In genomic region chr17:8857919-8858318, GRCh38 we compare ENCODE assay signal across 8 cellular contexts. TPM values are rescaled to one million over a fixed set of nuclear protein-coding genes. Genes with fewer than 3 reads are reported as not detected.
DNase-seq lines count a peak whose midpoint lies in the region; ATAC-seq and TF ChIP-seq lines count a peak whose summit lies in the region.

No MANE protein-coding gene starts in this region.

- POLR2A ChIA-PET in CD4-positive, alpha-beta T cell (lab: Charles Lee), result interaction anchor here (0.6 kb wide), 1 partner anchor 18 kb away, joined by 4 read pairs; no protein-coding TSS in a partner anchor

- no peaks in the 10 kb centered on the region for H3K9me3 ChIP-seq in CD4-positive, alpha-beta T cell (ENCODE audit: control insufficient read depth, low read length)
- H3K9me3 ChIP-seq in vagina, result no peaks in the 10 kb centered on the region

- H3K36me3 ChIP-seq in vagina, result no peaks in the 10 kb centered on the region

- intact Hi-C loops in CD4-positive, alpha-beta T cell (cut with DNase I, micrococcal nuclease), result no loop called here
- intact Hi-C loops in vagina (cut with DNase I), result no loop called here

- CTCF ChIA-PET in CD4-positive, alpha-beta T cell (lab: Charles Lee), result interaction anchor here (1.1 kb wide), 1 partner anchor 72 kb away, joined by 6 read pairs; no protein-coding TSS in a partner anchor

- H3K9me3 Mint-ChIP-seq in CD4-positive, alpha-beta T cell, result no peaks in the 10 kb centered on the region
- H3K9me3 Mint-ChIP-seq in stimulated activated naive B cell treated with anti-CD40 and anti-IgM and Interleukin-4, amounts not matched to agents 10 μg/mL and 1 μg/mL and 100 μg/mL, for 72 hours, result no peaks in the 10 kb centered on the region

- no peak for TF ChIP-seq POLR2A in vagina (IDR thresholded peaks at IDR 0.05)

- no peak overlapping the region for H3K4me3 ChIP-seq in Jurkat, Clone E6-1 (ENCODE audit: low read length)
- H3K4me3 ChIP-seq in astrocyte of the spinal cord (ENCODE audit: low read depth, low read length) (no peak overlapping the region), vagina (no peak overlapping the region)

- no peaks in the 10 kb centered on the region for H3K4me1 ChIP-seq in vagina

- no peak overlapping the region for H3K4me3 Mint-ChIP-seq in CD4-positive, alpha-beta T cell
- H3K4me3 Mint-ChIP-seq in stimulated activated naive B cell treated with anti-CD40 and anti-IgM and Interleukin-4, amounts not matched to agents 10 μg/mL and 1 μg/mL and 100 μg/mL, for 72 hours, result peak overlapping the region; percentile 64 to 67

- H3K36me3 Mint-ChIP-seq in CD4-positive, alpha-beta T cell (ENCODE audit: low read depth), result no peaks in the 10 kb centered on the region
- no peaks in the 10 kb centered on the region for H3K36me3 Mint-ChIP-seq in stimulated activated naive B cell treated with anti-CD40 and anti-IgM and Interleukin-4, amounts not matched to agents 10 μg/mL and 1 μg/mL and 100 μg/mL, for 72 hours

- H3K27ac Mint-ChIP-seq in CD4-positive, alpha-beta T cell, result no peak overlapping the region
- H3K27ac Mint-ChIP-seq in stimulated activated naive B cell treated with anti-CD40 and anti-IgM and Interleukin-4, amounts not matched to agents 10 μg/mL and 1 μg/mL and 100 μg/mL, for 72 hours, result peak overlapping the region; percentile 76

- DNase-seq in CD4-positive, alpha-beta T cell, result peak in 1 of 10 experiments; percentile 10
- peak; percentile 66 for DNase-seq in Jurkat, Clone E6-1 (ENCODE audit: low read depth, low spot score)
- peak; percentile 74 for DNase-seq in astrocyte of the spinal cord (ENCODE audit: low read depth, low spot score)
- DNase-seq in stimulated activated naive B cell treated with anti-CD40 and anti-IgM and Interleukin-4, amounts not matched to agents 10 μg/mL and 1 μg/mL and 100 μg/mL, for 72 hours, result peak; percentile 92
- no peak for DNase-seq in vagina (ENCODE audit: extremely low spot score in 2 of 2)
- no peak for DNase-seq in NK-92 treated with Interleukin-12 subunit alpha and Interleukin-12 subunit beta, amount 100 ng/mL, for 24 hours (lab: John Stamatoyannopoulos, UW)
- no peak for DNase-seq in globus pallidus (ENCODE audit: low spot score)

- peak; percentile 21 for ATAC-seq in CD4-positive, alpha-beta T cell (ENCODE audit: poor library complexity)
- peak; percentile 53 for ATAC-seq in GM19035 (IDR thresholded peaks at IDR 0.05; ENCODE audit: unreplicated experiment)
- peak; percentile 70 to 77 for ATAC-seq in stimulated activated naive B cell treated with anti-CD40 and anti-IgM and Interleukin-4, amounts not matched to agents 10 μg/mL and 1 μg/mL and 100 μg/mL, for 72 hours (replicated peaks)

- peaks cover 43% of the 10 kb centered on the region for H3K4me1 Mint-ChIP-seq in CD4-positive, alpha-beta T cell (ENCODE audit: low read depth)
- peaks cover 35 to 44% of the 10 kb centered on the region in 2 donors for H3K4me1 Mint-ChIP-seq in stimulated activated naive B cell treated with anti-CD40 and anti-IgM and Interleukin-4, amounts not matched to agents 10 μg/mL and 1 μg/mL and 100 μg/mL, for 72 hours

- H3K27me3 ChIP-seq in CD4-positive, alpha-beta T cell (ENCODE audit: control insufficient read depth, insufficient read depth, low read length), result no peaks in the 10 kb centered on the region
- H3K27me3 ChIP-seq in vagina, result no peaks in the 10 kb centered on the region

- no peaks in the 10 kb centered on the region for H3K27me3 Mint-ChIP-seq in CD4-positive, alpha-beta T cell
- H3K27me3 Mint-ChIP-seq in stimulated activated naive B cell treated with anti-CD40 and anti-IgM and Interleukin-4, amounts not matched to agents 10 μg/mL and 1 μg/mL and 100 μg/mL, for 72 hours, result no peaks in the 10 kb centered on the region

- TF ChIP-seq CTCF in CD4-positive, alpha-beta T cell (IDR thresholded peaks at IDR 0.05), result no peak
- TF ChIP-seq CTCF in astrocyte of the spinal cord (IDR thresholded peaks at IDR 0.05; ENCODE audit: low read depth, low read length) (no peak), vagina (IDR thresholded peaks at IDR 0.05) (no peak)

- in situ Hi-C loops in astrocyte of the spinal cord (cut with HindIII; ENCODE audit: low sequenced_read_pairs), result no loop called here

- H3K27ac ChIP-seq in CD4-positive, alpha-beta T cell (ENCODE audit: low read depth, low read length), result no peak overlapping the region
- H3K27ac ChIP-seq in vagina, result no peak overlapping the region

RNA-seq across cellular contexts. Expression of gene PIK3R6, which starts 9.6 kb away (rescaled TPM):
- total RNA-seq in CD4-positive, alpha-beta T cell, result under 1 TPM; 0.50 to 0.60 TPM
- polyA plus RNA-seq in Jurkat, Clone E6-1 (2012; ENCODE audit: insufficient read depth, insufficient read length), result 2.0 TPM
- total RNA-seq in vagina, result 3.2 TPM

RNA-seq across cellular contexts. Expression of gene MFSD6L, which starts 58.8 kb away (rescaled TPM):
- under 1 TPM in 1 of 2 experiments, not detected in 1; 0.22 TPM for total RNA-seq in CD4-positive, alpha-beta T cell
- not detected for polyA plus RNA-seq in Jurkat, Clone E6-1 (2012; ENCODE audit: insufficient read depth, insufficient read length)
- total RNA-seq in vagina, result not detected

Comparison
In these comparisons a context has a peak if more than half of its experiments do, and no peak if none do; other contexts are left out.
1. ATAC-seq: peak in every context shown above with its lines; median percentile 74 in stimulated activated naive B cell treated with anti-CD40 and anti-IgM and Interleukin-4, amounts not matched to agents 10 μg/mL and 1 μg/mL and 100 μg/mL, for 72 hours; 53 in GM19035; 21 in CD4-positive, alpha-beta T cell.
2. DNase-seq: peak in Jurkat, Clone E6-1 (single experiment), astrocyte of the spinal cord (single experiment) and stimulated activated naive B cell treated with anti-CD40 and anti-IgM and Interleukin-4, amounts not matched to agents 10 μg/mL and 1 μg/mL and 100 μg/mL, for 72 hours (single experiment); none in vagina (0 of 2), NK-92 treated with Interleukin-12 subunit alpha and Interleukin-12 subunit beta, amount 100 ng/mL, for 24 hours (single experiment) and globus pallidus (single experiment).